In genomic region chr18:34976534-34976898, GRCh38 we compare ENCODE assay signal across 8 cellular contexts.
DNase-seq lines count a peak whose midpoint lies in the region; ATAC-seq and TF ChIP-seq lines count a peak whose summit lies in the region.

No MANE protein-coding gene starts in this region.

- intact Hi-C loops in activated B cell treated with CpG ODN at 0.5 μM for 24 hours (cut with micrococcal nuclease) = loop anchor here (2.0 to 10.0 kb wide), 9 partner anchors 64 to 1848 kb away; partner anchors contain the start of genes ELP2, INO80C, KIAA1328 and MAPRE2

- peaks cover 4% of the 10 kb centered on the region for H3K9me3 Mint-ChIP-seq in T-helper 1 cell treated with Interleukin-12 subunit alpha and Interleukin-12 subunit beta and Interleukin-4 antibody, amounts not matched to agents 30 μg/mL and 1 μg/mL, for 36 hours
- no peaks in the 10 kb centered on the region for H3K9me3 Mint-ChIP-seq in activated B cell treated with CpG ODN at 0.5 μM for 24 hours

- no peak overlapping the region for H3K27ac Mint-ChIP-seq in T-helper 1 cell treated with Interleukin-12 subunit alpha and Interleukin-12 subunit beta and Interleukin-4 antibody, amounts not matched to agents 30 μg/mL and 1 μg/mL, for 36 hours
- no peak overlapping the region for H3K27ac Mint-ChIP-seq in activated B cell treated with CpG ODN at 0.5 μM for 24 hours

- peaks cover 23% of the 10 kb centered on the region for H3K4me1 Mint-ChIP-seq in T-helper 1 cell treated with Interleukin-12 subunit alpha and Interleukin-12 subunit beta and Interleukin-4 antibody, amounts not matched to agents 30 μg/mL and 1 μg/mL, for 36 hours (ENCODE audit: low read depth)
- peaks cover 23% of the 10 kb centered on the region for H3K4me1 Mint-ChIP-seq in activated B cell treated with CpG ODN at 0.5 μM for 24 hours

- POLR2A ChIA-PET in activated B cell treated with CpG ODN at 0.5 μM for 24 hours (lab: Charles Lee) = interaction anchor here (1.0 kb wide), 1 partner anchor 64 kb away, joined by 3 read pairs; the partner anchor contains the start of gene MAPRE2

- no peaks in the 10 kb centered on the region for H3K36me3 Mint-ChIP-seq in T-helper 1 cell treated with Interleukin-12 subunit alpha and Interleukin-12 subunit beta and Interleukin-4 antibody, amounts not matched to agents 30 μg/mL and 1 μg/mL, for 36 hours (ENCODE audit: low read depth)
- H3K36me3 Mint-ChIP-seq in activated B cell treated with CpG ODN at 0.5 μM for 24 hours (ENCODE audit: low read depth) = no peaks in the 10 kb centered on the region

- H3K27ac ChIP-seq in temporal lobe (ENCODE audit: low read depth, low read length) = peak overlapping the region; percentile 94

- peak overlapping the region; percentile 47 for H3K4me3 Mint-ChIP-seq in T-helper 1 cell treated with Interleukin-12 subunit alpha and Interleukin-12 subunit beta and Interleukin-4 antibody, amounts not matched to agents 30 μg/mL and 1 μg/mL, for 36 hours
- peak overlapping the region; percentile 89 for H3K4me3 Mint-ChIP-seq in activated B cell treated with CpG ODN at 0.5 μM for 24 hours

- peaks cover 53% of the 10 kb centered on the region for H3K27me3 Mint-ChIP-seq in T-helper 1 cell treated with Interleukin-12 subunit alpha and Interleukin-12 subunit beta and Interleukin-4 antibody, amounts not matched to agents 30 μg/mL and 1 μg/mL, for 36 hours (ENCODE audit: low read depth)
- peaks cover 18% of the 10 kb centered on the region for H3K27me3 Mint-ChIP-seq in activated B cell treated with CpG ODN at 0.5 μM for 24 hours

- CTCF ChIA-PET in activated B cell treated with CpG ODN at 0.5 μM for 24 hours (lab: Charles Lee) = no interaction called here

- in situ Hi-C loops in GM13976 (cut with MboI; ENCODE audit: low sequenced_read_pairs, unreplicated experiment) = no loop called here

- no peak for ATAC-seq in activated B cell treated with CpG ODN at 0.5 μM for 24 hours (ENCODE audit: low read depth)

- DNase-seq in T-helper 1 cell (no peak), activated B cell treated with CpG ODN at 0.5 μM for 24 hours (no peak), inferior parietal cortex (ENCODE audit: extremely low spot score) (peak; percentile 31), GM13976 (ENCODE audit: low spot score) (no peak), HuH-7 (ENCODE audit: low spot score) (no peak)
- DNase-seq in central memory CD4-positive, alpha-beta T cell = no peak

- TF ChIP-seq CTCF in activated B cell treated with CpG ODN at 0.5 μM for 24 hours (IDR thresholded peaks at IDR 0.05) = no peak
- no peak for TF ChIP-seq CTCF in GM13976 (IDR thresholded peaks at IDR 0.05; ENCODE audit: borderline replicate concordance, control extremely low read depth, extremely low read depth, insufficient read depth, missing control alignments)
